ENCODE assay signal across 28 cellular contexts in the genomic region with DNA sequence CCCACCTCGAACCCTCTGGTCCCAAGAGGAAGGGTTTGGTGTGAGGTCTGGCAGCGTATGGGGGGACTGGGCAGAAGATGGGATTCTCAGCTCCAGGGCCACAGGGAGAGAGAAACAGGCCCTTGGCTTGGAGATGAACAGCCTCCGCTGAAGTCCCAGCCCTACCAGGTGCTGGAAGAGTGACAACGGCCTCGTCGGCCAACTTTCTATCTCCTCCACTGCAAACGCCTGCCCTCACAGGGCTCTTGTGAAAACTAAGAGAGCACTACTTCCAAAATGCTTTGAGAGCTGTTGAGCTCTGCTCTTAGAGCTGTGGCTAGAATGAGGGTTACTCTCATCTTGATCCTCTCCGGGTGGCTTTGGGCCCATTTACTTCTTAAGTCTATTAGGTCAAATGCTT.
"Had no signal": no experiment of that assay in that cellular context is flagged by ENCODE, and none has a peak within 500 bp of the region (broad histone marks: within the 10 kb centered on the region; RNA-seq: fewer than 3 reads in every experiment).

No MANE protein-coding gene starts in this region.

- H3K27me3 Mint-ChIP-seq: activated CD4-positive, alpha-beta T cell treated with anti-CD3 and anti-CD28 coated beads, Interleukin-2, amount 10 ng/mL, durations not matched to agents 24 days and 14 days; activated naive CD8-positive, alpha-beta T cell treated with anti-CD3 and anti-CD28 coated beads, Interleukin-2, amount 10 ng/mL, durations not matched to agents 7 days and 5 days; dendritic cell treated with granulocyte-macrophage colony-stimulating factor and Interleukin-4, amounts not matched to agents 40 ng/mL and 50 ng/mL, for 4 days; stimulated activated naive CD8-positive, alpha-beta T cell treated with anti-CD3 and anti-CD28 coated beads, Interleukin-15, amount 100 ng/mL, for 72 hours had no signal

- ATAC-seq: esophagus mucosa; psoas muscle; stimulated activated memory B cell treated with anti-CD40 and anti-IgM and Interleukin-4, amounts not matched to agents 10 μg/mL and 1 μg/mL and 100 μg/mL, for 72 hours; stimulated activated naive CD8-positive, alpha-beta T cell treated with anti-CD3 and anti-CD28 coated beads, Interleukin-15, amount 100 ng/mL, for 72 hours; T-helper 17 cell had no signal

- H3K9me3 ChIP-seq: ascending aorta, ovary, psoas muscle, upper lobe of left lung had no signal

- H3K4me1 Mint-ChIP-seq: activated naive CD4-positive, alpha-beta T cell treated with anti-CD3 and anti-CD28 coated beads, Interleukin-2, amount 10 ng/mL, durations not matched to agents 7 days and 5 days; stimulated activated memory B cell treated with anti-CD40 and anti-IgM and Interleukin-4, amounts not matched to agents 10 μg/mL and 1 μg/mL and 100 μg/mL, for 72 hours; T-helper 17 cell had no signal

- H3K36me3 ChIP-seq: ovary, upper lobe of left lung had no signal

- DNase-seq: activated CD4-positive, alpha-beta memory T cell treated with anti-CD3 and anti-CD28 coated beads for 36 hours; activated CD4-positive, alpha-beta T cell treated with anti-CD3 and anti-CD28 coated beads, Interleukin-2, amount 10 ng/mL, durations not matched to agents 24 days and 14 days; activated CD4-positive, CD25-positive, alpha-beta regulatory T cell treated with anti-CD3 and anti-CD28 coated beads, Interleukin-2, amount 50 U/mL, for 72 hours; activated CD8-positive, alpha-beta memory T cell treated with anti-CD3 and anti-CD28 coated beads, Interleukin-2, amount 50 U/mL, for 4 hours; activated effector memory CD4-positive, alpha-beta T cell treated with anti-CD3 and anti-CD28 coated beads, Interleukin-2, amount 50 U/mL, for 16 hours; activated naive CD4-positive, alpha-beta T cell treated with anti-CD3 and anti-CD28 coated beads, Interleukin-2, amount 10 ng/mL, durations not matched to agents 7 days and 5 days; activated naive CD8-positive, alpha-beta T cell treated with anti-CD3 and anti-CD28 coated beads, Interleukin-2, amount 10 ng/mL, durations not matched to agents 7 days and 5 days; activated T-cell treated with anti-CD3 and anti-CD28 coated beads, Interleukin-2, amount 50 U/mL, for 1 hour; endodermal cell; foreskin fibroblast; head of caudate nucleus; mammary epithelial cell; ovary; psoas muscle; stimulated activated CD4-positive, alpha-beta T cell treated with anti-CD3 and anti-CD28 coated beads, Interleukin-4, amount 100 ng/mL, for 4 hours; stimulated activated CD8-positive, alpha-beta memory T cell treated with anti-CD3 and anti-CD28 coated beads, Interleukin-4, amount 100 ng/mL, for 48 hours; stimulated activated naive CD8-positive, alpha-beta T cell treated with anti-CD3 and anti-CD28 coated beads, Interleukin-15, amount 100 ng/mL, for 72 hours; substantia nigra; T-helper 17 cell; T1000; upper lobe of left lung had no signal

- H3K4me3 ChIP-seq: ascending aorta, ovary, psoas muscle, upper lobe of left lung had no signal

- H3K36me3 Mint-ChIP-seq: activated CD4-positive, alpha-beta memory T cell treated with anti-CD3 and anti-CD28 coated beads for 36 hours; activated naive CD4-positive, alpha-beta T cell treated with anti-CD3 and anti-CD28 coated beads, Interleukin-2, amount 10 ng/mL, durations not matched to agents 7 days and 5 days; activated naive CD8-positive, alpha-beta T cell treated with anti-CD3 and anti-CD28 coated beads, Interleukin-2, amount 10 ng/mL, durations not matched to agents 7 days and 5 days; brain; stimulated activated memory B cell treated with anti-CD40 and anti-IgM and Interleukin-4, amounts not matched to agents 10 μg/mL and 1 μg/mL and 100 μg/mL, for 72 hours had no signal

- H3K27ac ChIP-seq: ascending aorta, ovary, psoas muscle, upper lobe of left lung had no signal

- H3K9me3 Mint-ChIP-seq: activated CD4-positive, alpha-beta memory T cell treated with anti-CD3 and anti-CD28 coated beads for 36 hours; activated CD4-positive, alpha-beta T cell treated with anti-CD3 and anti-CD28 coated beads, Interleukin-2, amount 10 ng/mL, durations not matched to agents 24 days and 14 days; activated naive CD4-positive, alpha-beta T cell treated with anti-CD3 and anti-CD28 coated beads, Interleukin-2, amount 10 ng/mL, durations not matched to agents 7 days and 5 days; activated naive CD8-positive, alpha-beta T cell treated with anti-CD3 and anti-CD28 coated beads, Interleukin-2, amount 10 ng/mL, durations not matched to agents 7 days and 5 days; activated T-helper 1 cell treated with anti-CD3 and anti-CD28 coated beads, Interleukin-12 subunit alpha, Interleukin-12 subunit beta, Interleukin-2, Interleukin-4 antibody, amounts not matched to agents 30 ng/mL and 10 ng/mL and 1 ng/mL, durations not matched to agents 14 hours and 24 hours and 36 hours; brain; dendritic cell treated with granulocyte-macrophage colony-stimulating factor and Interleukin-4, amounts not matched to agents 40 ng/mL and 50 ng/mL, for 4 days; endodermal cell; nephron; stimulated activated memory B cell treated with anti-CD40 and anti-IgM and Interleukin-4, amounts not matched to agents 10 μg/mL and 1 μg/mL and 100 μg/mL, for 72 hours; stimulated activated naive CD8-positive, alpha-beta T cell treated with anti-CD3 and anti-CD28 coated beads, Interleukin-15, amount 100 ng/mL, for 72 hours had no signal

- H3K4me3 Mint-ChIP-seq: activated CD4-positive, alpha-beta memory T cell treated with anti-CD3 and anti-CD28 coated beads for 36 hours; activated CD4-positive, alpha-beta T cell treated with anti-CD3 and anti-CD28 coated beads, Interleukin-2, amount 10 ng/mL, durations not matched to agents 24 days and 14 days; activated naive CD4-positive, alpha-beta T cell treated with anti-CD3 and anti-CD28 coated beads, Interleukin-2, amount 10 ng/mL, durations not matched to agents 7 days and 5 days; activated naive CD8-positive, alpha-beta T cell treated with anti-CD3 and anti-CD28 coated beads, Interleukin-2, amount 10 ng/mL, durations not matched to agents 7 days and 5 days; activated T-helper 1 cell treated with anti-CD3 and anti-CD28 coated beads, Interleukin-12 subunit alpha, Interleukin-12 subunit beta, Interleukin-2, Interleukin-4 antibody, amounts not matched to agents 30 ng/mL and 10 ng/mL and 1 ng/mL, durations not matched to agents 14 hours and 24 hours and 36 hours; brain; dendritic cell treated with granulocyte-macrophage colony-stimulating factor and Interleukin-4, amounts not matched to agents 40 ng/mL and 50 ng/mL, for 4 days; endodermal cell; nephron; stimulated activated memory B cell treated with anti-CD40 and anti-IgM and Interleukin-4, amounts not matched to agents 10 μg/mL and 1 μg/mL and 100 μg/mL, for 72 hours; stimulated activated naive CD8-positive, alpha-beta T cell treated with anti-CD3 and anti-CD28 coated beads, Interleukin-15, amount 100 ng/mL, for 72 hours; T-helper 17 cell had no signal

- H3K4me1 ChIP-seq: psoas muscle had no signal

- H3K27ac Mint-ChIP-seq: activated CD4-positive, alpha-beta memory T cell treated with anti-CD3 and anti-CD28 coated beads for 36 hours; activated CD4-positive, alpha-beta T cell treated with anti-CD3 and anti-CD28 coated beads, Interleukin-2, amount 10 ng/mL, durations not matched to agents 24 days and 14 days; activated naive CD4-positive, alpha-beta T cell treated with anti-CD3 and anti-CD28 coated beads, Interleukin-2, amount 10 ng/mL, durations not matched to agents 7 days and 5 days; activated naive CD8-positive, alpha-beta T cell treated with anti-CD3 and anti-CD28 coated beads, Interleukin-2, amount 10 ng/mL, durations not matched to agents 7 days and 5 days; activated T-helper 1 cell treated with anti-CD3 and anti-CD28 coated beads, Interleukin-12 subunit alpha, Interleukin-12 subunit beta, Interleukin-2, Interleukin-4 antibody, amounts not matched to agents 30 ng/mL and 10 ng/mL and 1 ng/mL, durations not matched to agents 14 hours and 24 hours and 36 hours; brain; dendritic cell treated with granulocyte-macrophage colony-stimulating factor and Interleukin-4, amounts not matched to agents 40 ng/mL and 50 ng/mL, for 4 days; endodermal cell; nephron; stimulated activated memory B cell treated with anti-CD40 and anti-IgM and Interleukin-4, amounts not matched to agents 10 μg/mL and 1 μg/mL and 100 μg/mL, for 72 hours; T-helper 17 cell had no signal

- H3K27me3 ChIP-seq: ascending aorta, ovary, upper lobe of left lung had no signal
